In genomic region chr14:95471526-95472304, GRCh38 we compare ENCODE assay signal across 14 cellular contexts. TPM values are rescaled to one million over a fixed set of nuclear protein-coding genes. Genes with fewer than 3 reads are reported as not detected.
DNase-seq lines count a peak whose midpoint lies in the region; ATAC-seq, FAIRE-seq and TF ChIP-seq lines count a peak whose summit lies in the region.
"Had no signal": no experiment of that assay in that cellular context is flagged by ENCODE, and none has a peak within 500 bp of the region (broad histone marks: within the 10 kb centered on the region; RNA-seq: fewer than 3 reads in every experiment).

No MANE protein-coding gene starts in this region.

- H3K4me1 ChIP-seq in mesenchymal stem cell (ENCODE audit: control insufficient read depth, insufficient read depth, low read depth, low read length) (peaks cover 8% of the 10 kb centered on the region), suprapubic skin (peaks cover 27% of the 10 kb centered on the region)

- no peak overlapping the region for H2BK120ac ChIP-seq in mesenchymal stem cell (ENCODE audit: low read depth, low read length)

- H3K36me3 Mint-ChIP-seq in activated naive CD4-positive, alpha-beta T cell treated with anti-CD3 and anti-CD28 coated beads, Interleukin-2, amount 50 U/mL, for 24 hours, result peaks cover 6% of the 10 kb centered on the region
- H3K36me3 Mint-ChIP-seq in activated CD8-positive, alpha-beta T cell treated with anti-CD3 and anti-CD28 coated beads, Interleukin-2, amount 10 ng/mL, durations not matched to agents 7 days and 5 days (ENCODE audit: low read depth), result peaks cover 62% of the 10 kb centered on the region

- peak overlapping the region; percentile 66 for H4K8ac ChIP-seq in mesenchymal stem cell (ENCODE audit: low read length)

- H3K27me3 Mint-ChIP-seq in activated naive CD4-positive, alpha-beta T cell treated with anti-CD3 and anti-CD28 coated beads, Interleukin-2, amount 50 U/mL, for 24 hours, result no peaks in the 10 kb centered on the region
- no peaks in the 10 kb centered on the region for H3K27me3 Mint-ChIP-seq in activated CD8-positive, alpha-beta T cell treated with anti-CD3 and anti-CD28 coated beads, Interleukin-2, amount 10 ng/mL, durations not matched to agents 7 days and 5 days (ENCODE audit: low read depth)

- POLR2A ChIA-PET in activated CD8-positive, alpha-beta T cell treated with anti-CD3 and anti-CD28 coated beads, Interleukin-2, amount 10 ng/mL, durations not matched to agents 7 days and 5 days (lab: Charles Lee), result interaction anchor here (0.7 kb wide), 1 partner anchor 73 kb away, joined by 3 read pairs; no protein-coding TSS in a partner anchor

- FAIRE-seq in urothelium cell line (lab: Jason Lieb, UNC), result no peak

- H2BK12ac ChIP-seq in mesenchymal stem cell (ENCODE audit: low read length in 2 of 2), result no peak overlapping the region

- H3K27ac ChIP-seq in mesenchymal stem cell (ENCODE audit: low read length, poor library complexity, severe bottlenecking) (no peak overlapping the region), suprapubic skin (peak overlapping the region; percentile 23)
- H3K27ac ChIP-seq: HL-60, lower lobe of right lung, ovary had no signal

- H3K27ac Mint-ChIP-seq in activated naive CD4-positive, alpha-beta T cell treated with anti-CD3 and anti-CD28 coated beads, Interleukin-2, amount 50 U/mL, for 24 hours, result peak overlapping the region; percentile 60
- H3K27ac Mint-ChIP-seq in activated CD8-positive, alpha-beta T cell treated with anti-CD3 and anti-CD28 coated beads, Interleukin-2, amount 10 ng/mL, durations not matched to agents 7 days and 5 days, result peak overlapping the region; percentile 47

- 90% methylated on average over 10 of the region's 10 CpGs for whole genome bisulfite sequencing in mesenchymal stem cell
- 78% methylated on average over 10 of the region's 10 CpGs for WGBS in suprapubic skin

- no peak overlapping the region for H3K4me3 Mint-ChIP-seq in activated naive CD4-positive, alpha-beta T cell treated with anti-CD3 and anti-CD28 coated beads, Interleukin-2, amount 50 U/mL, for 24 hours
- no peak overlapping the region for H3K4me3 Mint-ChIP-seq in activated CD8-positive, alpha-beta T cell treated with anti-CD3 and anti-CD28 coated beads, Interleukin-2, amount 10 ng/mL, durations not matched to agents 7 days and 5 days

- H3K4me3 ChIP-seq in mesenchymal stem cell (ENCODE audit: insufficient read depth in 1 of 2, low read depth in 1 of 2, low read length in 2 of 2) (peak overlapping the region in 1 of 2 experiments; percentile 20), suprapubic skin (no peak overlapping the region)
- H3K4me3 ChIP-seq: lower lobe of right lung, ovary had no signal

- H3K9me3 ChIP-seq in mesenchymal stem cell (ENCODE audit: control insufficient read depth, low read length) (no peaks in the 10 kb centered on the region), suprapubic skin (no peaks in the 10 kb centered on the region)
- H3K9me3 ChIP-seq: lower lobe of right lung, ovary had no signal

- H3K9ac ChIP-seq in mesenchymal stem cell (ENCODE audit: low read length), result peak overlapping the region; percentile 24

- no peak for DNase-seq in activated naive CD4-positive, alpha-beta T cell treated with Interleukin-2 at 50 U/mL for 16 hours
- DNase-seq in activated CD8-positive, alpha-beta T cell treated with anti-CD3 and anti-CD28 coated beads, Interleukin-2, amount 10 ng/mL, durations not matched to agents 7 days and 5 days, result no peak
- DNase-seq in mesenchymal stem cell (no peak), suprapubic skin (ENCODE audit: low spot score in 2 of 2) (no peak), NCI-H2196 (lab: John Stamatoyannopoulos, UW; ENCODE audit: unreplicated experiment) (no peak), urothelium cell line (ENCODE audit: low spot score) (no peak), retina (no peak)
- DNase-seq: activated effector memory CD4-positive, alpha-beta T cell treated with anti-CD3 and anti-CD28 coated beads, Interleukin-2, amount 50 U/mL, for 16 hours; lower lobe of right lung; stimulated activated CD8-positive, alpha-beta memory T cell treated with anti-CD3 and anti-CD28 coated beads, Interleukin-4, amount 100 ng/mL, for 48 hours had no signal

- H3K4me2 ChIP-seq in mesenchymal stem cell (ENCODE audit: low read length, poor library complexity, severe bottlenecking), result no peak overlapping the region

- H2AK5ac ChIP-seq in mesenchymal stem cell (ENCODE audit: low read length, severe bottlenecking), result no peak overlapping the region

- no peak for TF ChIP-seq EP300 in suprapubic skin (IDR thresholded peaks at IDR 0.05)

- H4K91ac ChIP-seq in mesenchymal stem cell (ENCODE audit: low read length), result no peak overlapping the region

- H3K4me1 Mint-ChIP-seq in activated naive CD4-positive, alpha-beta T cell treated with anti-CD3 and anti-CD28 coated beads, Interleukin-2, amount 50 U/mL, for 24 hours, result peaks cover 35% of the 10 kb centered on the region
- peaks cover 19% of the 10 kb centered on the region for H3K4me1 Mint-ChIP-seq in activated CD8-positive, alpha-beta T cell treated with anti-CD3 and anti-CD28 coated beads, Interleukin-2, amount 10 ng/mL, durations not matched to agents 7 days and 5 days (ENCODE audit: low read depth)

- H2BK15ac ChIP-seq in mesenchymal stem cell (ENCODE audit: low read depth, poor library complexity, severe bottlenecking), result no peak overlapping the region

- H2AFZ ChIP-seq in mesenchymal stem cell (ENCODE audit: low read depth, low read length), result no peak overlapping the region

- CTCF ChIA-PET in activated CD8-positive, alpha-beta T cell treated with anti-CD3 and anti-CD28 coated beads, Interleukin-2, amount 10 ng/mL, durations not matched to agents 7 days and 5 days (lab: Charles Lee), result interaction anchor here (1.0 kb wide), 1 partner anchor 51 kb away, joined by 3 read pairs; no protein-coding TSS in a partner anchor

- TF ChIP-seq POLR2A in suprapubic skin (IDR thresholded peaks at IDR 0.05), result no peak

- H3K18ac ChIP-seq in mesenchymal stem cell (ENCODE audit: low read depth in 1 of 2, low read length in 2 of 2), result no peak overlapping the region

- H3K9me3 Mint-ChIP-seq in activated naive CD4-positive, alpha-beta T cell treated with anti-CD3 and anti-CD28 coated beads, Interleukin-2, amount 50 U/mL, for 24 hours, result no peaks in the 10 kb centered on the region
- H3K9me3 Mint-ChIP-seq in activated CD8-positive, alpha-beta T cell treated with anti-CD3 and anti-CD28 coated beads, Interleukin-2, amount 10 ng/mL, durations not matched to agents 7 days and 5 days (ENCODE audit: insufficient read depth), result no peaks in the 10 kb centered on the region

- peaks cover 19 to 82% of the 10 kb centered on the region in 2 experiments for H3K36me3 ChIP-seq in mesenchymal stem cell (ENCODE audit: control insufficient read depth in 1 of 2, insufficient read depth in 2 of 2, low read depth in 1 of 2, low read length in 2 of 2)
- H3K36me3 ChIP-seq in suprapubic skin, result peaks cover 48% of the 10 kb centered on the region
- H3K36me3 ChIP-seq: ovary had no signal

- ATAC-seq in activated CD8-positive, alpha-beta T cell treated with anti-CD3 and anti-CD28 coated beads, Interleukin-2, amount 10 ng/mL, durations not matched to agents 7 days and 5 days, result no peak
- ATAC-seq: SK-N-SH treated with all-trans-retinoic acid at 6 μM for 48 hours had no signal

- H3K79me1 ChIP-seq in mesenchymal stem cell (replicated peaks; ENCODE audit: low read length, poor library complexity, severe bottlenecking), result no peaks in the 10 kb centered on the region

- no peak overlapping the region for H3K14ac ChIP-seq in mesenchymal stem cell (ENCODE audit: low read length in 2 of 2)

- no peak overlapping the region for H3K23ac ChIP-seq in mesenchymal stem cell (ENCODE audit: low read length in 2 of 2)

- TF ChIP-seq CTCF in suprapubic skin (IDR thresholded peaks at IDR 0.05), result no peak

- no peak overlapping the region for H3K4ac ChIP-seq in mesenchymal stem cell (ENCODE audit: low read depth in 1 of 2, low read length in 2 of 2)

- H3K27me3 ChIP-seq in mesenchymal stem cell (ENCODE audit: control insufficient read depth in 1 of 2, insufficient read depth in 1 of 2, low read length in 2 of 2) (no peaks in the 10 kb centered on the region), suprapubic skin (no peaks in the 10 kb centered on the region)
- H3K27me3 ChIP-seq: ovary had no signal

- no peak overlapping the region for H2BK5ac ChIP-seq in mesenchymal stem cell (ENCODE audit: low read depth, low read length, poor library complexity, severe bottlenecking)

RNA-seq across cellular contexts. Expression of gene SYNE3, which starts 44.7 kb away (rescaled TPM):
- 10 to 100 TPM; 91.5 TPM for total RNA-seq in activated CD8-positive, alpha-beta T cell treated with anti-CD3 and anti-CD28 coated beads, Interleukin-2, amount 10 ng/mL, durations not matched to agents 7 days and 5 days
- 4.1 TPM for polyA plus RNA-seq in mesenchymal stem cell (2013, experiment 1 of 2)
- 3.9 TPM for polyA plus RNA-seq in mesenchymal stem cell (2013, experiment 2 of 2)
- total RNA-seq in suprapubic skin, result 10 to 100 TPM in 2 of 4 donors, 1 to 10 TPM in 2; 9.1 to 21.4 (median 12.8) TPM

Comparison
In these comparisons a context has a peak if more than half of its experiments do, and no peak if none do; other contexts are left out.
1. RNA of gene SYNE3, which starts 44.7 kb away (total RNA-seq): 91.5 TPM in activated CD8-positive, alpha-beta T cell treated with anti-CD3 and anti-CD28 coated beads, Interleukin-2, amount 10 ng/mL, durations not matched to agents 7 days and 5 days; 9.1 to 21.4 TPM in suprapubic skin; every median in the first group is over 4 times any median in the second.